In the genomic region with DNA sequence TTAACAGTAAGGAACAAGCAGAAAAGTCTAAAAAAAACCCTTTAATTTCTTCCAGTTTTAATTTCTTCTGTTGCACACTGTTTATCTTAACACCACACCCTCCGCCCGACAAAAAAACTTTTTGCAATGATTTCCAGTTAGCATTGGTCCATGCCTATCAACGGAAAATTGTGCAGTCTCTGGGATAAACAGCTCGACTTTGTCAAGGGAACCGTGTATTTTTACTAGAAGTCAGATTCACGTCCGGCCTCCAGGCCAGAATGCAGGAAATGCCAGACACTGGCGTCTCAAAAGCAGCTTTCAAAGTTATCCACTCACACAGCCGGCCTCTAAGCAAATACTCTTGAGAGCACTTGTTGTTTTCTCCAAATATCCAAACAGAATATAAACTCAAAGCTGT, we compare ENCODE assay signal across 10 cellular contexts. TPM values are rescaled to one million over a fixed set of nuclear protein-coding genes. Genes with fewer than 3 reads are reported as not detected.
DNase-seq lines count a peak whose midpoint lies in the region; ATAC-seq and TF ChIP-seq lines count a peak whose summit lies in the region.
"Had no signal": no experiment of that assay in that cellular context is flagged by ENCODE, and none has a peak within 500 bp of the region (broad histone marks: within the 10 kb centered on the region; RNA-seq: fewer than 3 reads in every experiment).

No MANE protein-coding gene starts in this region.

- peaks cover 39 to 76% (median 63%) of the 10 kb centered on the region in 4 donors for H3K4me1 Mint-ChIP-seq in naive thymus-derived CD8-positive, alpha-beta T cell

- peaks cover 3 to 5% of the 10 kb centered on the region in 2 donors for H3K36me3 ChIP-seq in esophagus (ENCODE audit: control insufficient read depth in 2 of 2, insufficient read depth in 2 of 2, low read length in 1 of 2)

- H3K27ac Mint-ChIP-seq in naive thymus-derived CD8-positive, alpha-beta T cell = peak overlapping the region; percentile 91 to 98 (median 94)

- no peak for TF ChIP-seq CTCF in AG10803 (conservative IDR thresholded peaks at IDR 0.05; ENCODE audit: low read length)

- peaks cover 0 to 9% (median 2%) of the 10 kb centered on the region in 9 donors for H3K9me3 Mint-ChIP-seq in naive thymus-derived CD8-positive, alpha-beta T cell

- no peaks in the 10 kb centered on the region for H3K4me1 ChIP-seq in esophagus (ENCODE audit: control insufficient read depth in 2 of 2, insufficient read depth in 2 of 2, low read length in 1 of 2)

- in situ Hi-C loops in KBM-7 (cut with MboI; ENCODE audit: low pct_unique_long_range_greater_than_20kb, low sequenced_read_pairs) = no loop called here

- DNase-seq in AG10803 (ENCODE audit: low read depth) (peak; percentile 31), NCI-H2029 treated with DMSO at 0.1 percent for 48 hours (lab: John Stamatoyannopoulos, UW) (peak; percentile 34), KBM-7 (no peak)
- no peak for DNase-seq in naive thymus-derived CD8-positive, alpha-beta T cell
- no peak for DNase-seq in stimulated activated CD4-positive, alpha-beta T cell treated with anti-CD3 and anti-CD28 coated beads, Interleukin-2, amount 100 ng/mL, for 48 hours
- DNase-seq: GDM1, NCI-H1436 had no signal

- H3K9me3 ChIP-seq in esophagus (ENCODE audit: control insufficient read depth in 2 of 2, insufficient read depth in 1 of 2, low read depth in 1 of 2, low read length in 1 of 2) = no peaks in the 10 kb centered on the region

- no peaks in the 10 kb centered on the region for H3K27me3 ChIP-seq in esophagus (ENCODE audit: control insufficient read depth in 1 of 2, insufficient read depth in 2 of 2, low read length in 2 of 2)

- peak overlapping the region in 8 of 10 donors; percentile 7 to 64 (median 28) for H3K4me3 Mint-ChIP-seq in naive thymus-derived CD8-positive, alpha-beta T cell

- 38 to 44% methylated on average over 9 of the region's 9 CpGs for WGBS in esophagus, 2 donors

- POLR2A ChIA-PET in naive thymus-derived CD8-positive, alpha-beta T cell (lab: Charles Lee) = interaction anchor here (1.2 to 7.3 kb wide), 3 partner anchors 13 to 163 kb away, joined by 3 to 73 read pairs (median 52); partner anchors contain the start of gene RPS27

- ATAC-seq in naive thymus-derived CD8-positive, alpha-beta T cell = no peak
- ATAC-seq in GM21717 (IDR thresholded peaks at IDR 0.05; ENCODE audit: unreplicated experiment) (no peak), GM19397 (IDR thresholded peaks at IDR 0.05; ENCODE audit: unreplicated experiment) (no peak)

- peak overlapping the region; percentile 2 to 13 for H3K27ac ChIP-seq in esophagus (ENCODE audit: low read depth in 2 of 2, low read length in 1 of 2)

- H3K4me3 ChIP-seq in AG10803 (ENCODE audit: low read length) (no peak overlapping the region), esophagus (ENCODE audit: low read depth in 1 of 2, low read length in 2 of 2) (no peak overlapping the region)

- no peaks in the 10 kb centered on the region for H3K27me3 Mint-ChIP-seq in naive thymus-derived CD8-positive, alpha-beta T cell

- H3K36me3 Mint-ChIP-seq in naive thymus-derived CD8-positive, alpha-beta T cell = peaks cover 14 to 53% (median 19%) of the 10 kb centered on the region in 3 donors

RNA-seq across cellular contexts. Expression of gene NUP210L, which starts 0.4 kb away (rescaled TPM):
- polyA plus RNA-seq in esophagus = under 1 TPM in 1 of 2 donors, not detected in 1; 0.02 TPM
- total RNA-seq in naive thymus-derived CD8-positive, alpha-beta T cell = under 1 TPM; 0.16 to 0.22 TPM
- polyA plus RNA-seq in naive thymus-derived CD8-positive, alpha-beta T cell = under 1 TPM in 1 of 3 donors, not detected in 2; 0.06 TPM

RNA-seq across cellular contexts. Expression of gene TPM3, which starts 36.6 kb away (rescaled TPM):
- 100 to 1,000 TPM in 1 of 2 donors, 10 to 100 TPM in 1; 88.1 to 178 TPM for polyA plus RNA-seq in esophagus
- total RNA-seq in naive thymus-derived CD8-positive, alpha-beta T cell = 100 to 1,000 TPM; 287 to 307 TPM
- polyA plus RNA-seq in naive thymus-derived CD8-positive, alpha-beta T cell = 1,000 to 10,000 TPM in 1 of 3 donors, 100 to 1,000 TPM in 2; 791 to 1,022 (median 805) TPM

RNA-seq across cellular contexts. Expression of gene CFAP141, which starts 50.9 kb away (rescaled TPM):
- not detected for polyA plus RNA-seq in esophagus
- total RNA-seq in naive thymus-derived CD8-positive, alpha-beta T cell = not detected
- polyA plus RNA-seq in naive thymus-derived CD8-positive, alpha-beta T cell = not detected

Comparison
In these comparisons a context has a peak if more than half of its experiments do, and no peak if none do; other contexts are left out.
1. DNase-seq: peak in AG10803 (single experiment) and NCI-H2029 treated with DMSO at 0.1 percent for 48 hours (single experiment); none in naive thymus-derived CD8-positive, alpha-beta T cell (0 of 10), stimulated activated CD4-positive, alpha-beta T cell treated with anti-CD3 and anti-CD28 coated beads, Interleukin-2, amount 100 ng/mL, for 48 hours (0 of 2) and KBM-7 (single experiment).
2. RNA of gene TPM3, which starts 36.6 kb away (polyA plus RNA-seq): 791 to 1,022 TPM in naive thymus-derived CD8-positive, alpha-beta T cell; 88.1 to 178 TPM in esophagus; every median in the first group is over 4 times any median in the second.